Comparison of ENCODE assay signal across 7 cellular contexts in genomic region chr7:8048067-8048466, GRCh38.
DNase-seq lines count a peak whose midpoint lies in the region; ATAC-seq, FAIRE-seq and TF ChIP-seq lines count a peak whose summit lies in the region.
"Not testable (repeated sequence)": the region's sequence is repeated elsewhere in the genome, so short reads cannot be mapped to it uniquely, and the experiment has no call there.

No MANE protein-coding gene starts in this region.

- not testable (repeated sequence) for H2AFZ ChIP-seq in H1 (ENCODE audit: low read length)

- intact Hi-C loops in activated B cell treated with CpG ODN at 0.5 μM for 24 hours (cut with micrococcal nuclease); naive thymus-derived CD4-positive, alpha-beta T cell (cut with micrococcal nuclease): not testable (repeated sequence)

- not testable (repeated sequence) for H4K5ac ChIP-seq in H1 (ENCODE audit: insufficient read length, low read depth, low read length)

- H3K36me3 ChIP-seq in CD8-positive, alpha-beta memory T cell (ENCODE audit: insufficient read depth, low read length); H1 (ENCODE audit: control insufficient read depth in 2 of 4, insufficient read depth in 4 of 4, low read length in 3 of 4); naive thymus-derived CD4-positive, alpha-beta T cell (ENCODE audit: control insufficient read depth in 2 of 3, insufficient read depth in 3 of 3, low read length in 3 of 3): not testable (repeated sequence)

- H4K20me1 ChIP-seq in H1 (replicated peaks in 1 of 2; ENCODE audit: control insufficient read depth in 1 of 2, insufficient read depth in 2 of 2, low read length in 2 of 2): not testable (repeated sequence)

- H3K9me3 Mint-ChIP-seq in CD8-positive, alpha-beta memory T cell; activated B cell treated with CpG ODN at 0.5 μM for 24 hours; activated naive CD8-positive, alpha-beta T cell treated with anti-CD3 and anti-CD28 coated beads for 36 hours; naive thymus-derived CD4-positive, alpha-beta T cell: not testable (repeated sequence)

- not testable (repeated sequence) for TF ChIP-seq RAD21 in H1 (IDR thresholded peaks at IDR 0.05 in 1 of 2, conservative IDR thresholded peaks at IDR 0.05 in 1 of 2; ENCODE audit: low read depth in 2 of 2, low read length in 2 of 2)

- not testable (repeated sequence) for H2BK5ac ChIP-seq in H1 (ENCODE audit: low read depth, low read length)

- not testable (repeated sequence) for H3K79me2 ChIP-seq in H1 (ENCODE audit: control insufficient read depth in 1 of 2, insufficient read depth in 2 of 2, low read length in 2 of 2)

- not testable (repeated sequence) for H2BK120ac ChIP-seq in H1 (replicated peaks; ENCODE audit: low read depth, low read length)

- H3K4me1 ChIP-seq in CD8-positive, alpha-beta memory T cell (ENCODE audit: insufficient read depth, low read length): peaks cover 16% of the 10 kb centered on the region
- H3K4me1 ChIP-seq in H1 (replicated peaks in 1 of 4; ENCODE audit: control insufficient read depth in 3 of 4, insufficient read depth in 4 of 4, low read length in 3 of 4); naive thymus-derived CD4-positive, alpha-beta T cell (ENCODE audit: control insufficient read depth in 2 of 2, insufficient read depth in 2 of 2, low read length in 2 of 2): not testable (repeated sequence)

- H3K27ac ChIP-seq in CD8-positive, alpha-beta memory T cell (ENCODE audit: low read depth, low read length); H1 (ENCODE audit: low read depth, low read length); naive thymus-derived CD4-positive, alpha-beta T cell (ENCODE audit: low read depth, low read length): not testable (repeated sequence)

- H3K4me2 ChIP-seq in H1 (ENCODE audit: insufficient read depth in 1 of 2, low read depth in 2 of 2, low read length in 2 of 2): not testable (repeated sequence)

- TF ChIP-seq POLR2A in H1 (IDR thresholded peaks at IDR 0.05; ENCODE audit: control extremely low read depth in 1 of 2, low read depth in 2 of 2, low read length in 2 of 2): not testable (repeated sequence)

- H4K8ac ChIP-seq in H1 (ENCODE audit: extremely low read depth, insufficient read depth, low read length): not testable (repeated sequence)

- not testable (repeated sequence) for H3K23ac ChIP-seq in H1 (ENCODE audit: insufficient read length)

- H3K79me1 ChIP-seq in H1 (ENCODE audit: low read depth, low read length): not testable (repeated sequence)

- not testable (repeated sequence) for H2BK20ac ChIP-seq in H1 (ENCODE audit: low read length)

- not testable (repeated sequence) for H2AK5ac ChIP-seq in H1 (ENCODE audit: low read depth, low read length)

- not testable (repeated sequence) for H3K23me2 ChIP-seq in H1 (ENCODE audit: low read depth, low read length)

- FAIRE-seq in GM18507 (lab: Jason Lieb, UNC) (peak; percentile 46), H1 (lab: Jason Lieb, UNC) (peak; percentile 13)

- DNase-seq in CD8-positive, alpha-beta memory T cell; GM18507 (ENCODE audit: extremely low spot score, insufficient read length, low read depth); activated B cell treated with CpG ODN at 0.5 μM for 24 hours; activated naive CD8-positive, alpha-beta T cell treated with anti-CD3 and anti-CD28 coated beads for 36 hours; H1 (ENCODE audit: low read depth in 1 of 2, low spot score in 2 of 2); naive thymus-derived CD4-positive, alpha-beta T cell: not testable (repeated sequence)

- H3K36me3 Mint-ChIP-seq in CD8-positive, alpha-beta memory T cell: peaks cover 15 to 32% (median 19%) of the 10 kb centered on the region in 3 donors
- peaks cover 19% of the 10 kb centered on the region for H3K36me3 Mint-ChIP-seq in activated B cell treated with CpG ODN at 0.5 μM for 24 hours (ENCODE audit: low read depth)
- H3K36me3 Mint-ChIP-seq in activated naive CD8-positive, alpha-beta T cell treated with anti-CD3 and anti-CD28 coated beads for 36 hours: peaks cover 27% of the 10 kb centered on the region
- peaks cover 0 to 46% (median 27%) of the 10 kb centered on the region in 5 donors for H3K36me3 Mint-ChIP-seq in naive thymus-derived CD4-positive, alpha-beta T cell

- not testable (repeated sequence) for TF ChIP-seq CTCF in activated B cell treated with CpG ODN at 0.5 μM for 24 hours (IDR thresholded peaks at IDR 0.05); H1 (IDR thresholded peaks at IDR 0.05; ENCODE audit: control extremely low read depth in 1 of 3, insufficient read depth in 1 of 3, low read depth in 1 of 3, low read length in 3 of 3)

- not testable (repeated sequence) for H4K91ac ChIP-seq in H1 (replicated peaks; ENCODE audit: insufficient read length, low read length)

- H3K27ac Mint-ChIP-seq in CD8-positive, alpha-beta memory T cell: peak overlapping the region in 6 of 8 donors; percentile 9 to 54 (median 36)
- H3K27ac Mint-ChIP-seq in activated B cell treated with CpG ODN at 0.5 μM for 24 hours: peak overlapping the region; percentile 13
- H3K27ac Mint-ChIP-seq in activated naive CD8-positive, alpha-beta T cell treated with anti-CD3 and anti-CD28 coated beads for 36 hours: peak overlapping the region; percentile 62
- H3K27ac Mint-ChIP-seq in naive thymus-derived CD4-positive, alpha-beta T cell: peak overlapping the region in 5 of 9 donors; percentile 27 to 55 (median 51)

- H2BK15ac ChIP-seq in H1 (ENCODE audit: low read length): not testable (repeated sequence)

- H3K27me3 ChIP-seq in CD8-positive, alpha-beta memory T cell (ENCODE audit: insufficient read depth, low read length, poor library complexity, severe bottlenecking); H1 (replicated peaks in 1 of 4; ENCODE audit: control insufficient read depth in 3 of 4, extremely low read depth in 1 of 4, insufficient read depth in 3 of 4, low read length in 3 of 4); naive thymus-derived CD4-positive, alpha-beta T cell (ENCODE audit: control insufficient read depth in 2 of 2, insufficient read depth in 2 of 2, low read length in 2 of 2): not testable (repeated sequence)

- not testable (repeated sequence) for H3K14ac ChIP-seq in H1 (ENCODE audit: insufficient read length)

- POLR2A ChIA-PET in CD8-positive, alpha-beta memory T cell (lab: Charles Lee); H1 (lab: Charles Lee; ENCODE audit: partially characterized antibody): not testable (repeated sequence)
- POLR2A ChIA-PET in activated B cell treated with CpG ODN at 0.5 μM for 24 hours (lab: Charles Lee): interaction anchor here (0.7 kb wide), 1 partner anchor 76 kb away, joined by 3 read pairs; no protein-coding TSS in a partner anchor
- POLR2A ChIA-PET in naive thymus-derived CD4-positive, alpha-beta T cell (lab: Charles Lee): interaction anchor here (0.6 kb wide), 1 partner anchor 386 kb away, joined by 3 read pairs; no protein-coding TSS in a partner anchor

- peaks cover 57 to 89% (median 79%) of the 10 kb centered on the region in 3 donors for H3K4me1 Mint-ChIP-seq in CD8-positive, alpha-beta memory T cell
- peaks cover 38% of the 10 kb centered on the region for H3K4me1 Mint-ChIP-seq in activated B cell treated with CpG ODN at 0.5 μM for 24 hours
- H3K4me1 Mint-ChIP-seq in activated naive CD8-positive, alpha-beta T cell treated with anti-CD3 and anti-CD28 coated beads for 36 hours: peaks cover 33% of the 10 kb centered on the region
- peaks cover 28 to 75% (median 57%) of the 10 kb centered on the region in 7 donors for H3K4me1 Mint-ChIP-seq in naive thymus-derived CD4-positive, alpha-beta T cell

- not testable (repeated sequence) for H3K4me3 ChIP-seq in CD8-positive, alpha-beta memory T cell (ENCODE audit: low read length); H1 (ENCODE audit: extremely low read depth in 1 of 4, insufficient read depth in 2 of 4, low read depth in 3 of 4, low read length in 4 of 4); naive thymus-derived CD4-positive, alpha-beta T cell (ENCODE audit: low read length)

- not testable (repeated sequence) for H3K27me3 Mint-ChIP-seq in CD8-positive, alpha-beta memory T cell; activated B cell treated with CpG ODN at 0.5 μM for 24 hours; activated naive CD8-positive, alpha-beta T cell treated with anti-CD3 and anti-CD28 coated beads for 36 hours; naive thymus-derived CD4-positive, alpha-beta T cell

- H3K4ac ChIP-seq in H1 (replicated peaks; ENCODE audit: insufficient read length, low read depth, low read length): not testable (repeated sequence)

- not testable (repeated sequence) for H3K9me3 ChIP-seq in CD8-positive, alpha-beta memory T cell (ENCODE audit: low read length); H1 (ENCODE audit: insufficient read depth in 2 of 2, low read depth in 1 of 2, low read length in 1 of 2); naive thymus-derived CD4-positive, alpha-beta T cell (ENCODE audit: control insufficient read depth in 2 of 3, low read length in 3 of 3)

- not testable (repeated sequence) for H3K4me3 Mint-ChIP-seq in CD8-positive, alpha-beta memory T cell; activated B cell treated with CpG ODN at 0.5 μM for 24 hours; activated naive CD8-positive, alpha-beta T cell treated with anti-CD3 and anti-CD28 coated beads for 36 hours
- H3K4me3 Mint-ChIP-seq in naive thymus-derived CD4-positive, alpha-beta T cell: peak overlapping the region in 4 of 10 donors; percentile 17 to 32 (median 24)

- not testable (repeated sequence) for H3K18ac ChIP-seq in H1 (ENCODE audit: extremely low read depth, low read length)

- not testable (repeated sequence) for TF ChIP-seq EP300 in H1 (IDR thresholded peaks at IDR 0.05; ENCODE audit: borderline replicate concordance in 1 of 2, low read depth in 2 of 2, low read length in 2 of 2)

- H3K9ac ChIP-seq in H1 (replicated peaks in 1 of 4; ENCODE audit: extremely low read depth in 1 of 4, low read depth in 3 of 4, low read length in 3 of 4): not testable (repeated sequence)

- peak; percentile 48 for ATAC-seq in HG02642 (IDR thresholded peaks at IDR 0.05; ENCODE audit: poor library complexity, unreplicated experiment)
- not testable (repeated sequence) for ATAC-seq in activated B cell treated with CpG ODN at 0.5 μM for 24 hours (ENCODE audit: low read depth); naive thymus-derived CD4-positive, alpha-beta T cell

- CTCF ChIA-PET in CD8-positive, alpha-beta memory T cell (lab: Charles Lee): not testable (repeated sequence)
- CTCF ChIA-PET in activated B cell treated with CpG ODN at 0.5 μM for 24 hours (lab: Charles Lee): interaction anchor here (1.1 kb wide), 1 partner anchor 367 kb away, joined by 5 read pairs; no protein-coding TSS in a partner anchor
- CTCF ChIA-PET in H1 (lab: Charles Lee; ENCODE audit: partially characterized antibody): interaction anchor here (1.0 to 1.1 kb wide), 3 partner anchors 12 to 248 kb away, joined by 3 read pairs; no protein-coding TSS in a partner anchor
- CTCF ChIA-PET in naive thymus-derived CD4-positive, alpha-beta T cell (lab: Charles Lee): interaction anchor here (1.5 kb wide), 1 partner anchor 142 kb away, joined by 6 read pairs; no protein-coding TSS in a partner anchor

- H2BK12ac ChIP-seq in H1 (ENCODE audit: low read depth, low read length): not testable (repeated sequence)

- H3K56ac ChIP-seq in H1 (replicated peaks; ENCODE audit: insufficient read length, low read depth, low read length): not testable (repeated sequence)
